38 cellular contexts compared by ENCODE assay signal in genomic region chr2:96971926-96972444, GRCh38.
"Had no signal": no experiment of that assay in that cellular context is flagged by ENCODE, and none has a peak within 500 bp of the region (broad histone marks: within the 10 kb centered on the region; RNA-seq: fewer than 3 reads in every experiment).

No MANE protein-coding gene starts in this region.

- ATAC-seq: activated CD8-positive, alpha-beta T cell treated with anti-CD3 and anti-CD28 coated beads for 36 hours; activated naive CD4-positive, alpha-beta T cell treated with anti-CD3 and anti-CD28 coated beads, Interleukin-2, amount 50 U/mL, for 72 hours; activated T-cell treated with anti-CD3 and anti-CD28 coated beads, Interleukin-2, amount 50 U/mL, for 4 hours; activated T-cell treated with anti-CD3 and anti-CD28 coated beads, Interleukin-2, amount 50 U/mL, for 72 hours; activated T-helper 17 cell treated with anti-CD3 and anti-CD28 coated beads, Interleukin-2, amount 50 U/mL, for 72 hours had no signal

- H3K4me1 Mint-ChIP-seq: activated B cell treated with CpG ODN at 0.5 μM for 24 hours had no signal

- DNase-seq: activated B cell treated with CpG ODN at 0.5 μM for 24 hours; activated CD4-positive, alpha-beta memory T cell treated with anti-CD3 and anti-CD28 coated beads for 36 hours; activated CD4-positive, alpha-beta T cell treated with anti-CD3 and anti-CD28 coated beads for 4 hours; activated CD4-positive, alpha-beta T cell treated with anti-CD3 and anti-CD28 coated beads, Interleukin-2, amount 10 ng/mL, durations not matched to agents 24 days and 14 days; activated CD4-positive, alpha-beta T cell treated with anti-CD3 and anti-CD28 coated beads, Interleukin-2, amount 50 U/mL, for 1 hour; activated CD4-positive, alpha-beta T cell treated with anti-CD3 and anti-CD28 coated beads, Interleukin-2, amount 50 U/mL, for 4 hours; activated CD4-positive, CD25-positive, alpha-beta regulatory T cell treated with anti-CD3 and anti-CD28 coated beads, Interleukin-2, amount 50 U/mL, for 72 hours; activated CD8-positive, alpha-beta memory T cell treated with anti-CD3 and anti-CD28 coated beads, Interleukin-2, amount 50 U/mL, for 4 hours; activated CD8-positive, alpha-beta T cell treated with anti-CD3 and anti-CD28 coated beads for 36 hours; activated effector memory CD4-positive, alpha-beta T cell treated with anti-CD3 and anti-CD28 coated beads, Interleukin-2, amount 50 U/mL, for 16 hours; activated gamma-delta T cell treated with Interleukin-2 at 50 U/mL for 16 hours; activated naive CD4-positive, alpha-beta T cell; activated naive CD4-positive, alpha-beta T cell treated with anti-CD3 and anti-CD28 coated beads for 36 hours; activated naive CD4-positive, alpha-beta T cell treated with anti-CD3 and anti-CD28 coated beads, Interleukin-2, amount 50 U/mL, for 16 hours; activated naive CD8-positive, alpha-beta T cell treated with anti-CD3 and anti-CD28 coated beads for 36 hours; activated T-cell treated with anti-CD3 and anti-CD28 coated beads for 4 hours; activated T-cell treated with anti-CD3 and anti-CD28 coated beads, Interleukin-2, amount 50 U/mL, for 1 hour; activated T-cell treated with anti-CD3 and anti-CD28 coated beads, Interleukin-2, amount 50 U/mL, for 4 hours; activated T-cell treated with anti-CD3 and anti-CD28 coated beads, Interleukin-2, amount 50 U/mL, for 72 hours; adrenal gland; amniotic stem cell; anterior cingulate cortex; caudate nucleus; T-helper 1 cell; T-helper 2 cell; T-helper 9 cell had no signal

- FAIRE-seq: bronchial epithelial cell, TTC549 had no signal

- H3K27me3 ChIP-seq: adrenal gland, ascending aorta, cardiac muscle cell had no signal

- H3K4me1 ChIP-seq: adrenal gland, ascending aorta had no signal

- H3K9me3 ChIP-seq: adrenal gland, ascending aorta had no signal

- H3K27me3 Mint-ChIP-seq: activated T-helper 17 cell treated with anti-CD3 and anti-CD28 coated beads, Interleukin-2, amount 50 U/mL, for 72 hours had no signal

- H3K9me3 Mint-ChIP-seq: activated B cell treated with CpG ODN at 0.5 μM for 24 hours; activated CD4-positive, alpha-beta memory T cell treated with anti-CD3 and anti-CD28 coated beads for 36 hours; activated CD4-positive, alpha-beta T cell treated with anti-CD3 and anti-CD28 coated beads, Interleukin-2, amount 10 ng/mL, durations not matched to agents 24 days and 14 days; activated CD8-positive, alpha-beta T cell treated with anti-CD3 and anti-CD28 coated beads for 36 hours; activated naive CD4-positive, alpha-beta T cell treated with anti-CD3 and anti-CD28 coated beads for 36 hours; activated naive CD4-positive, alpha-beta T cell treated with anti-CD3 and anti-CD28 coated beads, Interleukin-2, amount 50 U/mL, for 72 hours; activated naive CD8-positive, alpha-beta T cell treated with anti-CD3 and anti-CD28 coated beads for 36 hours; activated T-cell treated with anti-CD3 and anti-CD28 coated beads, Interleukin-2, amount 50 U/mL, for 4 hours; activated T-cell treated with anti-CD3 and anti-CD28 coated beads, Interleukin-2, amount 50 U/mL, for 72 hours; activated T-helper 1 cell treated with anti-CD3 and anti-CD28 coated beads, Interleukin-12 subunit alpha, Interleukin-12 subunit beta, Interleukin-2, Interleukin-4 antibody, amounts not matched to agents 30 ng/mL and 10 ng/mL and 1 ng/mL, durations not matched to agents 14 hours and 24 hours and 36 hours; activated T-helper 17 cell treated with anti-CD3 and anti-CD28 coated beads, Interleukin-2, amount 50 U/mL, for 72 hours; brain; central memory CD8-positive, alpha-beta T cell; T-helper 1 cell treated with Interleukin-12 subunit alpha and Interleukin-12 subunit beta and Interleukin-4 antibody, amounts not matched to agents 30 μg/mL and 1 μg/mL, for 36 hours; T-helper 2 cell treated with Interferon-gamma antibody and Interleukin-4, amounts not matched to agents 5 μg/mL and 100 μg/mL, for 36 hours had no signal

- H3K4me3 Mint-ChIP-seq: activated B cell treated with CpG ODN at 0.5 μM for 24 hours; activated CD4-positive, alpha-beta memory T cell treated with anti-CD3 and anti-CD28 coated beads for 36 hours; activated CD4-positive, alpha-beta T cell treated with anti-CD3 and anti-CD28 coated beads, Interleukin-2, amount 10 ng/mL, durations not matched to agents 24 days and 14 days; activated CD8-positive, alpha-beta T cell treated with anti-CD3 and anti-CD28 coated beads for 36 hours; activated naive CD4-positive, alpha-beta T cell treated with anti-CD3 and anti-CD28 coated beads for 36 hours; activated naive CD8-positive, alpha-beta T cell treated with anti-CD3 and anti-CD28 coated beads for 36 hours; activated T-cell treated with anti-CD3 and anti-CD28 coated beads, Interleukin-2, amount 50 U/mL, for 4 hours; activated T-cell treated with anti-CD3 and anti-CD28 coated beads, Interleukin-2, amount 50 U/mL, for 72 hours; activated T-helper 1 cell treated with anti-CD3 and anti-CD28 coated beads, Interleukin-12 subunit alpha, Interleukin-12 subunit beta, Interleukin-2, Interleukin-4 antibody, amounts not matched to agents 30 ng/mL and 10 ng/mL and 1 ng/mL, durations not matched to agents 14 hours and 24 hours and 36 hours; activated T-helper 17 cell treated with anti-CD3 and anti-CD28 coated beads, Interleukin-2, amount 50 U/mL, for 72 hours; brain; central memory CD8-positive, alpha-beta T cell; T-helper 1 cell treated with Interleukin-12 subunit alpha and Interleukin-12 subunit beta and Interleukin-4 antibody, amounts not matched to agents 30 μg/mL and 1 μg/mL, for 36 hours; T-helper 2 cell treated with Interferon-gamma antibody and Interleukin-4, amounts not matched to agents 5 μg/mL and 100 μg/mL, for 36 hours had no signal

- H3K4me3 ChIP-seq: adrenal gland, ascending aorta, cardiac muscle cell had no signal

- H3K27ac ChIP-seq: adrenal gland, ascending aorta, cardiac muscle cell, VCaP had no signal

- H3K27ac Mint-ChIP-seq: activated B cell treated with CpG ODN at 0.5 μM for 24 hours; activated CD4-positive, alpha-beta memory T cell treated with anti-CD3 and anti-CD28 coated beads for 36 hours; activated CD4-positive, alpha-beta T cell treated with anti-CD3 and anti-CD28 coated beads, Interleukin-2, amount 10 ng/mL, durations not matched to agents 24 days and 14 days; activated CD8-positive, alpha-beta T cell treated with anti-CD3 and anti-CD28 coated beads for 36 hours; activated naive CD4-positive, alpha-beta T cell treated with anti-CD3 and anti-CD28 coated beads for 36 hours; activated naive CD8-positive, alpha-beta T cell treated with anti-CD3 and anti-CD28 coated beads for 36 hours; activated T-cell treated with anti-CD3 and anti-CD28 coated beads, Interleukin-2, amount 50 U/mL, for 72 hours; activated T-helper 1 cell treated with anti-CD3 and anti-CD28 coated beads, Interleukin-12 subunit alpha, Interleukin-12 subunit beta, Interleukin-2, Interleukin-4 antibody, amounts not matched to agents 30 ng/mL and 10 ng/mL and 1 ng/mL, durations not matched to agents 14 hours and 24 hours and 36 hours; T-helper 2 cell treated with Interferon-gamma antibody and Interleukin-4, amounts not matched to agents 5 μg/mL and 100 μg/mL, for 36 hours had no signal

- H3K36me3 ChIP-seq: adrenal gland, ascending aorta, cardiac muscle cell had no signal
